ENCODE assay signal across 14 cellular contexts in the genomic region with DNA sequence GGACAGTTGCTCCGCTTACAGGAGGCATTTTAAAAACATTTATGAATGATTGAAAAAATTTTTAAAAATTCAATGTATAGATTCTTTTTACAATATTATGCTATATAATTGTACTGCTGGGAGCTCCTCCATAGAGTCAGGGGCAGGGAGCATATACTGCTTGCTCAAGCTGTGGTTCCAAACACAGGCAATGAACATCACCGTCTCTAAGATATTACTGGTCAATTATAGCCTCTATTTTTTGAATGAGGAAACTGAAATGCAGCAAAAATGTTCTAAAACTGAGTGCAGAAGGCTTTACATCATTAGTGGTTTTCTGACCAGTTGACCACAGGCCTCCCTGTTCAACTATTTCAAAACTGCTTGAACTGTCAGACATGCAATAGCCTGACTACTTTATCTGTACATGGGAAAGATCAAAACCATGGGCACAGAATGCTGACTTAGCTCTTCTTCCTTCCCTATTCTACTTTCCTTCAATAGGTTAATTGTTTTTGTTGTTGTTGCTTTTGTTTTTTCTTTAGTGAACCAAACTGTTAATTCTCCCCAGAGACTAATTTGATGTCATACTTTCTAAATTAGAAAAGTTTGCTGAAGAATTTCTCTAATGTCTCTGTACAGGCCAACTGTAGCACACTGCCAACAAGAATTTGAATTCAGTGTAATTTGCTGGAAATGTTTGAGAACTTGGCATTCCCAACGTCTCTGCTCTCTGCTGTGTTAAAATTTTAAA.
DNase-seq lines count a peak whose midpoint lies in the region; ATAC-seq and TF ChIP-seq lines count a peak whose summit lies in the region.
"Had no signal": no experiment of that assay in that cellular context is flagged by ENCODE, and none has a peak within 500 bp of the region (broad histone marks: within the 10 kb centered on the region; RNA-seq: fewer than 3 reads in every experiment).

No MANE protein-coding gene starts in this region.

- no peak overlapping the region for H3K4me3 ChIP-seq in esophagus squamous epithelium
- H3K4me3 ChIP-seq: PC-9 had no signal

- H3K4me1 ChIP-seq in esophagus squamous epithelium, result no peaks in the 10 kb centered on the region

- no peaks in the 10 kb centered on the region for H3K27me3 ChIP-seq in esophagus squamous epithelium

- intact Hi-C loops in Right ventricle myocardium inferior (cut with DNase I), result no loop called here
- intact Hi-C loops in cardiac septum (cut with DNase I), result no loop called here
- intact Hi-C loops in esophagus squamous epithelium (cut with DNase I), result no loop called here

- peak; percentile 75 for ATAC-seq in Right ventricle myocardium inferior
- no peak for ATAC-seq in HG03571 (IDR thresholded peaks at IDR 0.05; ENCODE audit: unreplicated experiment)
- ATAC-seq: activated T-cell treated with anti-CD3 and anti-CD28 coated beads, Interleukin-2, amount 50 U/mL, for 4 hours had no signal

- no peaks in the 10 kb centered on the region for H3K36me3 ChIP-seq in esophagus squamous epithelium

- no peak for TF ChIP-seq POLR2A in esophagus squamous epithelium (IDR thresholded peaks at IDR 0.05)

- peak overlapping the region in 3 of 4 donors; percentile 20 to 74 (median 38) for H3K27ac ChIP-seq in esophagus squamous epithelium
- H3K27ac ChIP-seq: PC-9 had no signal

- no peak for DNase-seq in Right ventricle myocardium inferior (ENCODE audit: missing footprints)
- DNase-seq in cardiac septum (ENCODE audit: low spot score), result no peak
- DNase-seq in esophagus squamous epithelium (lab: John Stamatoyannopoulos, UW), result no peak
- DNase-seq in myocyte (ENCODE audit: low read depth), result peak; percentile 87
- no peak for DNase-seq in activated naive CD4-positive, alpha-beta T cell (lab: John Stamatoyannopoulos, UW)
- DNase-seq in midbrain (lab: John Stamatoyannopoulos, UW), result no peak
- DNase-seq in stimulated activated CD4-positive, alpha-beta T cell treated with anti-CD3 and anti-CD28 coated beads, Interleukin-2, amount 100 ng/mL, for 24 hours, result no peak
- DNase-seq: activated T-cell treated with anti-CD3 and anti-CD28 coated beads, Interleukin-2, amount 50 U/mL, for 4 hours; cortex of kidney; GDM1; H9; NCI-H1105; PC-9 had no signal

- TF ChIP-seq CTCF in esophagus squamous epithelium (IDR thresholded peaks at IDR 0.05), result no peak

- peaks cover 0 to 6% (median 0%) of the 10 kb centered on the region in 3 donors for H3K9me3 ChIP-seq in esophagus squamous epithelium

- 66 to 69% methylated on average over 3 of the region's 3 CpGs for WGBS in esophagus squamous epithelium, 2 donors
